ENCODE assay signal across 9 cellular contexts in genomic region chr11:7548659-7549283, GRCh38. TPM values are rescaled to one million over a fixed set of nuclear protein-coding genes. Genes with fewer than 3 reads are reported as not detected.
A peak's percentile ranks its signal among the peaks of the same experiment; 100 is the strongest.
DNase-seq lines count a peak whose midpoint lies in the region; ATAC-seq, FAIRE-seq and TF ChIP-seq lines count a peak whose summit lies in the region.
"Had no signal": no experiment of that assay in that cellular context is flagged by ENCODE, and none has a peak within 500 bp of the region (broad histone marks: within the 10 kb centered on the region; RNA-seq: fewer than 3 reads in every experiment).

No MANE protein-coding gene starts in this region.

- ATAC-seq in HG03139 (IDR thresholded peaks at IDR 0.05; ENCODE audit: unreplicated experiment): peak; percentile 62
- peak; percentile 89 for ATAC-seq in activated B cell treated with CpG ODN at 0.5 μM for 24 hours (ENCODE audit: low read depth)

- in situ Hi-C loops in G401 (cut with HindIII; ENCODE audit: low sequenced_read_pairs): no loop called here

- no peak for TF ChIP-seq CTCF in activated B cell treated with CpG ODN at 0.5 μM for 24 hours (IDR thresholded peaks at IDR 0.05)
- TF ChIP-seq CTCF in nephron progenitor cell (IDR thresholded peaks at IDR 0.05): peak; percentile 21
- TF ChIP-seq CTCF in uterus (IDR thresholded peaks at IDR 0.05): peak in 1 of 4 experiments; percentile 8

- POLR2A ChIA-PET in activated B cell treated with CpG ODN at 0.5 μM for 24 hours (lab: Charles Lee): interaction anchor here (0.7 kb wide), 1 partner anchor 53 kb away, joined by 3 read pairs; no protein-coding TSS in a partner anchor

- no peak for TF ChIP-seq POLR2A in uterus (IDR thresholded peaks at IDR 0.05)

- H3K27me3 Mint-ChIP-seq in activated B cell treated with CpG ODN at 0.5 μM for 24 hours (no peaks in the 10 kb centered on the region), nephron progenitor cell (ENCODE audit: low read depth, poor library complexity) (peaks cover 10% of the 10 kb centered on the region)
- H3K27me3 Mint-ChIP-seq: central memory CD8-positive, alpha-beta T cell had no signal

- H3K4me3 ChIP-seq in uterus: no peak overlapping the region

- H3K27ac ChIP-seq in uterus: no peak overlapping the region

- peaks cover 50% of the 10 kb centered on the region for H3K36me3 Mint-ChIP-seq in activated B cell treated with CpG ODN at 0.5 μM for 24 hours (ENCODE audit: low read depth)
- peaks cover 9% of the 10 kb centered on the region for H3K36me3 Mint-ChIP-seq in nephron progenitor cell (ENCODE audit: low read depth)

- FAIRE-seq in GM19239 (lab: Jason Lieb, UNC): peak; percentile 52

- no peaks in the 10 kb centered on the region for H3K9me3 Mint-ChIP-seq in activated B cell treated with CpG ODN at 0.5 μM for 24 hours
- no peaks in the 10 kb centered on the region for H3K9me3 Mint-ChIP-seq in nephron progenitor cell
- H3K9me3 Mint-ChIP-seq: central memory CD8-positive, alpha-beta T cell had no signal

- H3K36me3 ChIP-seq in uterus: no peaks in the 10 kb centered on the region

- H3K4me3 Mint-ChIP-seq in activated B cell treated with CpG ODN at 0.5 μM for 24 hours (no peak overlapping the region), nephron progenitor cell (no peak overlapping the region)
- H3K4me3 Mint-ChIP-seq: central memory CD8-positive, alpha-beta T cell had no signal

- H3K4me1 ChIP-seq in uterus: no peaks in the 10 kb centered on the region

- H3K27ac Mint-ChIP-seq in activated B cell treated with CpG ODN at 0.5 μM for 24 hours: no peak overlapping the region
- H3K27ac Mint-ChIP-seq in nephron progenitor cell: no peak overlapping the region

- H3K4me1 Mint-ChIP-seq in activated B cell treated with CpG ODN at 0.5 μM for 24 hours (peaks cover 10% of the 10 kb centered on the region), nephron progenitor cell (peaks cover 34% of the 10 kb centered on the region)
- H3K4me1 Mint-ChIP-seq: central memory CD8-positive, alpha-beta T cell had no signal

- CTCF ChIA-PET in activated B cell treated with CpG ODN at 0.5 μM for 24 hours (lab: Charles Lee): interaction anchor here (1.4 to 1.8 kb wide), 3 partner anchors 23 to 196 kb away, joined by 5 to 13 read pairs (median 7); partner anchors contain the start of gene PPFIBP2

- H3K27me3 ChIP-seq in uterus: no peaks in the 10 kb centered on the region

- intact Hi-C loops in activated B cell treated with CpG ODN at 0.5 μM for 24 hours (cut with micrococcal nuclease) (loop anchor here (1.0 to 2.0 kb wide), 3 partner anchors 28 to 195 kb away; partner anchors contain the start of gene PPFIBP2), uterus (cut with DNase I; ENCODE audit: low total_unique reads) (no loop called here)

- DNase-seq in DMS153 treated with DMSO at 0.1 percent for 48 hours (lab: John Stamatoyannopoulos, UW; ENCODE audit: unreplicated experiment) (peak; percentile 10), GM19239 (ENCODE audit: insufficient read length, low spot score) (peak; percentile 21), activated B cell treated with CpG ODN at 0.5 μM for 24 hours (no peak), nephron progenitor cell (no peak), uterus (no peak), G401 (ENCODE audit: low spot score) (no peak)
- no peak for DNase-seq in activated CD8-positive, alpha-beta memory T cell treated with anti-CD3 and anti-CD28 coated beads, Interleukin-2, amount 50 U/mL, for 48 hours

- H3K9me3 ChIP-seq in uterus: no peaks in the 10 kb centered on the region

RNA-seq across cellular contexts. Expression of gene PPFIBP2, which starts 35.0 kb away (rescaled TPM):
- total RNA-seq in activated B cell treated with CpG ODN at 0.5 μM for 24 hours (109 and 112 TPM in 2 replicates), uterus (10 to 100 TPM in 3 of 4 donors, 1 to 10 TPM in 1; 2.1 to 36.2 (median 15.2) TPM)
- 12.4 and 24.2 TPM in 2 replicates for total RNA-seq in G401 (2014; rRNA removed; shearing (Covaris generic))

Comparison
In these comparisons a context has a peak if more than half of its experiments do, and no peak if none do; other contexts are left out.
1. DNase-seq: peak in DMS153 treated with DMSO at 0.1 percent for 48 hours (single experiment) and GM19239 (single experiment); none in activated B cell treated with CpG ODN at 0.5 μM for 24 hours (single experiment), nephron progenitor cell (single experiment), uterus (0 of 2), G401 (single experiment) and activated CD8-positive, alpha-beta memory T cell treated with anti-CD3 and anti-CD28 coated beads, Interleukin-2, amount 50 U/mL, for 48 hours (single experiment).